Comparison of ENCODE assay signal across 8 cellular contexts in genomic region chr15:98085003-98085639, GRCh38.
A peak's percentile ranks its signal among the peaks of the same experiment; 100 is the strongest.
DNase-seq lines count a peak whose midpoint lies in the region; TF ChIP-seq lines count a peak whose summit lies in the region.

No MANE protein-coding gene starts in this region.

- H3K4me3 ChIP-seq in Jurkat, Clone E6-1 (ENCODE audit: low read length): no peak overlapping the region
- H3K4me3 ChIP-seq in Peyer's patch: no peak overlapping the region

- TF ChIP-seq CTCF in Peyer's patch (IDR thresholded peaks at IDR 0.05): peak in 5 of 6 experiments; percentile 30 to 82 (median 79)

- peak; percentile 47 for DNase-seq in SIG-M5 treated with dmso at 0.1 percent for 504 hours (lab: John Stamatoyannopoulos, UW; ENCODE audit: unreplicated experiment)
- DNase-seq in SIG-M5 (lab: John Stamatoyannopoulos, UW): no peak
- peak; percentile 62 for DNase-seq in Jurkat, Clone E6-1 (ENCODE audit: low read depth, low spot score)
- peak in 1 of 3 donors; percentile 78 for DNase-seq in Peyer's patch
- peak; percentile 73 for DNase-seq in cerebellar cortex (ENCODE audit: low spot score)
- peak; percentile 52 to 58 for DNase-seq in lung microvascular endothelial cell (ENCODE audit: low read depth in 2 of 2)
- no peak for DNase-seq in GM19240 (ENCODE audit: insufficient read length, low spot score)
- no peak for DNase-seq in activated effector memory CD4-positive, alpha-beta T cell treated with anti-CD3 and anti-CD28 coated beads, Interleukin-2, amount 50 U/mL, for 16 hours

- no peak overlapping the region for H3K27ac ChIP-seq in Peyer's patch

- no peak for TF ChIP-seq POLR2A in Peyer's patch (IDR thresholded peaks at IDR 0.05)

- H3K9me3 ChIP-seq in Peyer's patch: no peaks in the 10 kb centered on the region

- H3K27me3 ChIP-seq in Peyer's patch: no peaks in the 10 kb centered on the region

- H3K4me1 ChIP-seq in Peyer's patch: no peaks in the 10 kb centered on the region

- H3K36me3 ChIP-seq in Peyer's patch: no peaks in the 10 kb centered on the region

Comparison
In these comparisons a context has a peak if more than half of its experiments do, and no peak if none do; other contexts are left out.
1. DNase-seq: peak in SIG-M5 treated with dmso at 0.1 percent for 504 hours (single experiment), Jurkat, Clone E6-1 (single experiment), cerebellar cortex (single experiment) and lung microvascular endothelial cell (2 of 2); none in SIG-M5 (single experiment), GM19240 (single experiment) and activated effector memory CD4-positive, alpha-beta T cell treated with anti-CD3 and anti-CD28 coated beads, Interleukin-2, amount 50 U/mL, for 16 hours (single experiment).